Comparison of ENCODE assay signal across 1 cellular context in the genomic region with DNA sequence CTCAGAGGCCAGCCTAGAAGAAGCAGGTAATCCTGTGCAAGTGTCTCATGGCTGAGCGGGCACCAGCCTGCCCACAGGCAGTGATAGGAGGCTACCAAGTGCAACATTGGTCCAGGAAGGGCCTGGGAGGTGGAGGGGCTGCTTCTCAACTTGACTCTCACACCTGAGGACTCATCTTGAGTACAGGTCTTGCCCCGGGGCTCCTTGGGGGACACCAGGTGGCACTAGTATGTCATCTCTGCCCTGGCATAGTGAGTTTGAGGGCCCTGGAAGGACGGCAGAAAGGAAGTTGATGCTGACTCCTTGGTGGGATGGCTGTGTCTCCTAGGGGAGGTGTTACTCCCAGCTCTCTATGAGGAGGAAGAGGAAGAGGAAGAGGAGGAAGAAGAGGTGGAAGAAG.
TF ChIP-seq lines count a peak whose summit lies in the region.

No MANE protein-coding gene starts in this region.

TF ChIP-seq in H1, 55 proteins besides CTCF, POLR2A, EP300 and RAD21:
- TF ChIP-seq CHD1 (IDR thresholded peaks at IDR 0.05; ENCODE audit: low read depth, low read length) = no peak
